Comparison of ENCODE assay signal across 9 cellular contexts in genomic region chr2:25664531-25665307, GRCh38. TPM values are rescaled to one million over a fixed set of nuclear protein-coding genes. Genes with fewer than 3 reads are reported as not detected.
DNase-seq lines count a peak whose midpoint lies in the region; ATAC-seq, FAIRE-seq and TF ChIP-seq lines count a peak whose summit lies in the region.
"Had no signal": no experiment of that assay in that cellular context is flagged by ENCODE, and none has a peak within 500 bp of the region (broad histone marks: within the 10 kb centered on the region; RNA-seq: fewer than 3 reads in every experiment).

No MANE protein-coding gene starts in this region.

- no peaks in the 10 kb centered on the region for H3K4me1 ChIP-seq in kidney (ENCODE audit: control insufficient read depth in 1 of 2, insufficient read depth in 1 of 2, low read depth in 1 of 2, low read length in 2 of 2)

- no peak overlapping the region for H3K4me3 ChIP-seq in AG09309 (ENCODE audit: control insufficient read depth, low read depth, low read length)
- H3K4me3 ChIP-seq in kidney (ENCODE audit: low read length in 2 of 2), result no peak overlapping the region

- no peak overlapping the region for H3K27ac Mint-ChIP-seq in stimulated activated naive B cell treated with anti-CD40 and anti-IgM and Interleukin-4, amounts not matched to agents 10 μg/mL and 1 μg/mL and 100 μg/mL, for 72 hours
- H3K27ac Mint-ChIP-seq: IgD-negative memory B cell had no signal

- peak; percentile 35 for FAIRE-seq in kidney (lab: Jason Lieb, UNC)

- H3K36me3 ChIP-seq in kidney (ENCODE audit: control insufficient read depth in 1 of 2, insufficient read depth in 2 of 2, low read length in 2 of 2), result no peaks in the 10 kb centered on the region

- no peak for DNase-seq in AG09309 (ENCODE audit: low read depth)
- peak; percentile 73 for DNase-seq in NCI-H748 treated with DMSO at 0.1 percent for 48 hours (lab: John Stamatoyannopoulos, UW)
- DNase-seq in T47D (ENCODE audit: low read depth in 1 of 2, low spot score in 1 of 2), result peak; percentile 26 to 84
- no peak for DNase-seq in kidney
- peak; percentile 10 for DNase-seq in stimulated activated naive B cell treated with anti-CD40 and anti-IgM and Interleukin-4, amounts not matched to agents 10 μg/mL and 1 μg/mL and 100 μg/mL, for 72 hours
- no peak for DNase-seq in activated CD4-positive, CD25-positive, alpha-beta regulatory T cell treated with anti-CD3 and anti-CD28 coated beads, Interleukin-2, amount 50 U/mL, for 72 hours

- no peaks in the 10 kb centered on the region for H3K27me3 Mint-ChIP-seq in stimulated activated naive B cell treated with anti-CD40 and anti-IgM and Interleukin-4, amounts not matched to agents 10 μg/mL and 1 μg/mL and 100 μg/mL, for 72 hours

- no peaks in the 10 kb centered on the region for H3K36me3 Mint-ChIP-seq in stimulated activated naive B cell treated with anti-CD40 and anti-IgM and Interleukin-4, amounts not matched to agents 10 μg/mL and 1 μg/mL and 100 μg/mL, for 72 hours

- intact Hi-C loops in kidney (cut with DNase I), result loop anchor here (5.0 kb wide), 1 partner anchor 57 kb away; no protein-coding TSS in a partner anchor

- H3K9ac ChIP-seq in kidney (ENCODE audit: low read length in 2 of 2), result no peak overlapping the region

- no peaks in the 10 kb centered on the region for H3K9me3 Mint-ChIP-seq in stimulated activated naive B cell treated with anti-CD40 and anti-IgM and Interleukin-4, amounts not matched to agents 10 μg/mL and 1 μg/mL and 100 μg/mL, for 72 hours
- H3K9me3 Mint-ChIP-seq: IgD-negative memory B cell had no signal

- H3K27ac ChIP-seq in kidney (ENCODE audit: low read depth in 2 of 2, low read length in 2 of 2), result no peak overlapping the region

- TF ChIP-seq CTCF in AG09309 (IDR thresholded peaks at IDR 0.05; ENCODE audit: control insufficient read depth, insufficient read depth, low read depth, low read length, missing control alignments) (peak; percentile 76), GM12872 (IDR thresholded peaks at IDR 0.05; ENCODE audit: insufficient read depth, low read depth, low read length) (peak; percentile 78), kidney (IDR thresholded peaks at IDR 0.05; ENCODE audit: borderline replicate concordance, extremely low read depth, insufficient read depth) (peak; percentile 74)

- H3K9me3 ChIP-seq in kidney (ENCODE audit: control insufficient read depth in 1 of 2, low read length in 2 of 2), result no peaks in the 10 kb centered on the region

- H3K4me1 Mint-ChIP-seq in stimulated activated naive B cell treated with anti-CD40 and anti-IgM and Interleukin-4, amounts not matched to agents 10 μg/mL and 1 μg/mL and 100 μg/mL, for 72 hours, result peaks cover 8 to 10% of the 10 kb centered on the region in 2 donors

- in situ Hi-C loops in T47D (cut with HindIII; ENCODE audit: low pct_unique_long_range_greater_than_20kb, low sequenced_read_pairs), result no loop called here

- ATAC-seq in stimulated activated naive B cell treated with anti-CD40 and anti-IgM and Interleukin-4, amounts not matched to agents 10 μg/mL and 1 μg/mL and 100 μg/mL, for 72 hours (replicated peaks), result peak; percentile 62 to 69
- ATAC-seq in HG02798 (IDR thresholded peaks at IDR 0.05; ENCODE audit: poor library complexity, unreplicated experiment), result no peak

- H3K4me3 Mint-ChIP-seq in stimulated activated naive B cell treated with anti-CD40 and anti-IgM and Interleukin-4, amounts not matched to agents 10 μg/mL and 1 μg/mL and 100 μg/mL, for 72 hours, result peak overlapping the region in 1 of 2 donors; percentile 38

RNA-seq across cellular contexts. Expression of gene DTNB, which starts 8.7 kb away (rescaled TPM):
- 28.1 TPM for total RNA-seq in kidney
- 23.0 TPM for polyA plus RNA-seq in kidney (ENCODE audit: insufficient read depth, low read depth, low replicate concordance)

Comparison
In these comparisons a context has a peak if more than half of its experiments do, and no peak if none do; other contexts are left out.
1. DNase-seq: peak in NCI-H748 treated with DMSO at 0.1 percent for 48 hours (single experiment), T47D (2 of 2) and stimulated activated naive B cell treated with anti-CD40 and anti-IgM and Interleukin-4, amounts not matched to agents 10 μg/mL and 1 μg/mL and 100 μg/mL, for 72 hours (single experiment); none in AG09309 (single experiment), kidney (single experiment) and activated CD4-positive, CD25-positive, alpha-beta regulatory T cell treated with anti-CD3 and anti-CD28 coated beads, Interleukin-2, amount 50 U/mL, for 72 hours (single experiment).
2. Peak in every context shown above with its lines, with median percentiles within 50 percentile points of each other: CTCF ChIP-seq.